In the genomic region with DNA sequence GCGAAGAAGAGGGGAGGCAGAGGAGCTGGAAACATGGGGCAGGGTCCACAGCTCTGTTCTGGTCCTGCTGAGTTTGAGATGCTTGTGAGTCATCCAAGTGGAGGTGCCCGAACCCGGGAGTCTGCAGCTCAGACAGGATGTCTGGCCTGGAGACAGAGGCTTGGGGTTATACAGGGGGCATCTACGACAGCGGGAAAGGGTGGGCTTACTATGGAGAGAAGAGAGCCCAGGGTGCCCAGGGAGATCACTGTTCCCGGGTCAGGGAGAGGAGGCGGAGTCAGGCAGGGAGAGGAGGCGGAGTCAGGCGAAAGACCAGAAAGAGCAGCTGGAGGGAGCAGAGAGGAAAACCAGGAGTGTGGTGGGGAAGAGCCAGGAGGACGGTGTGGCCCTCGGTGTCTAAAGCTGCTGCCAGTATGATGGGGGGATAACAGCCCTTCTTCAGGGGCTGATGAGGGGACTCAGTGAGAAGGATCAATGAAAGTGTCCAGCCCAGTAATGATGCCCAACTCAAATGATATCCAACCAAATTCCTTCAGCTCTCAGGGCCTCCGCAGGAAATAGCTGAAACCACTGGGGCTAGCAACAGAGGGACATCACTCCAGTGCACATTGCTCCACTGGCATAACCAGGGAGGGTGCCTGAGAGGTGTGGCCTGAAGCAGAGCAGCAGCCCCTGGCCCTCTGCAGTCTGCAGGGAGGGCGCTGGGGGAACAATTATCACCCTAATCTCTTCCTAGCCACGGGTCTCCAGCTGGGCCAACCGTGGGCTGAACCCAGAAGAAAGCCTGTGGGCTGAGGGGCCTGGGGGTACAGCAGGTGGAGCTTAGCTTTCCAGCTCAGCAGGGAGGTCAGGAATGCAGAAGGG, we compare ENCODE assay signal across 9 cellular contexts. TPM values are rescaled to one million over a fixed set of nuclear protein-coding genes. Genes with fewer than 3 reads are reported as not detected.
DNase-seq lines count a peak whose midpoint lies in the region; ATAC-seq and TF ChIP-seq lines count a peak whose summit lies in the region.
"Had no signal": no experiment of that assay in that cellular context is flagged by ENCODE, and none has a peak within 500 bp of the region (broad histone marks: within the 10 kb centered on the region; RNA-seq: fewer than 3 reads in every experiment).

No MANE protein-coding gene starts in this region.

- H3K27ac ChIP-seq in dorsolateral prefrontal cortex, result peak overlapping the region in 58 of 59 donors; percentile 15 to 100 (median 98)
- peak overlapping the region; percentile 14 for H3K27ac ChIP-seq in muscle layer of duodenum (ENCODE audit: low read length)

- peaks cover 14 to 48% of the 10 kb centered on the region in 2 donors for H3K4me1 ChIP-seq in muscle layer of duodenum (ENCODE audit: control insufficient read depth in 1 of 2, insufficient read depth in 2 of 2, low read length in 2 of 2)

- no peaks in the 10 kb centered on the region for H3K36me3 ChIP-seq in muscle layer of duodenum (ENCODE audit: control insufficient read depth in 1 of 2, insufficient read depth in 2 of 2, low read length in 2 of 2)

- no peaks in the 10 kb centered on the region for H3K9me3 ChIP-seq in muscle layer of duodenum (ENCODE audit: control insufficient read depth in 1 of 2, low read length in 2 of 2)

- intact Hi-C loops in dorsolateral prefrontal cortex (cut with DNase I), result no loop called here

- H3K27me3 ChIP-seq in dorsolateral prefrontal cortex (no peaks in the 10 kb centered on the region), muscle layer of duodenum (ENCODE audit: low read depth, low read length) (no peaks in the 10 kb centered on the region)

- H3K4me3 ChIP-seq in dorsolateral prefrontal cortex (peak overlapping the region in 2 of 59 donors; percentile 2 to 5), muscle layer of duodenum (ENCODE audit: low read depth in 1 of 2, low read length in 2 of 2) (no peak overlapping the region)

- ATAC-seq in HG03108 (IDR thresholded peaks at IDR 0.05; ENCODE audit: unreplicated experiment), result no peak

- no peak for TF ChIP-seq CTCF in dorsolateral prefrontal cortex (IDR thresholded peaks at IDR 0.05 in 54 of 56, conservative IDR thresholded peaks at IDR 0.05 in 2 of 56; ENCODE audit: low read depth in 1 of 56, partially characterized antibody in 56 of 56)

- peak; percentile 88 for DNase-seq in Daoy (ENCODE audit: low read depth)
- peak; percentile 69 for DNase-seq in NCI-H69 (lab: John Stamatoyannopoulos, UW)
- DNase-seq in dorsolateral prefrontal cortex, result peak in 3 of 10 donors; percentile 47 to 72 (median 65)
- no peak for DNase-seq in NCI-H187 (lab: John Stamatoyannopoulos, UW)
- no peak for DNase-seq in NOMO-1 treated with DMSO at 0.1 percent for 48 hours (lab: John Stamatoyannopoulos, UW; ENCODE audit: unreplicated experiment)
- no peak for DNase-seq in NK-92 (lab: John Stamatoyannopoulos, UW; ENCODE audit: unreplicated experiment)

RNA-seq across cellular contexts. Expression of a gene that starts 2.6 kb away (rescaled TPM):
- 31.0 and 49.4 TPM in 2 replicates for total RNA-seq in Daoy (2014; rRNA removed; shearing (Covaris generic))
- total RNA-seq in dorsolateral prefrontal cortex, result 100 to 1,000 TPM in 117 of 120 experiments, 10 to 100 TPM in 3; 97.2 to 228 (median 145) TPM

RNA-seq across cellular contexts. Expression of a gene that starts 9.5 kb away (rescaled TPM):
- total RNA-seq in Daoy (2014; rRNA removed; shearing (Covaris generic)), result 77.3 and 117 TPM in 2 replicates
- 10 to 100 TPM; 22.6 to 74.8 (median 38.1) TPM for total RNA-seq in dorsolateral prefrontal cortex

RNA-seq across cellular contexts. Expression of a gene that starts 11.6 kb away (rescaled TPM):
- total RNA-seq in Daoy (2014; rRNA removed; shearing (Covaris generic)), result 23.7 and 30.2 TPM in 2 replicates
- 100 to 1,000 TPM in 1 of 120 experiments, 10 to 100 TPM in 119; 35.7 to 101 (median 59.6) TPM for total RNA-seq in dorsolateral prefrontal cortex

RNA-seq across cellular contexts. Expression of a gene that starts 15.1 kb away (rescaled TPM):
- 30.9 and 34.2 TPM in 2 replicates for total RNA-seq in Daoy (2014; rRNA removed; shearing (Covaris generic))
- total RNA-seq in dorsolateral prefrontal cortex, result 10 to 100 TPM; 17.3 to 49.0 (median 28.4) TPM

RNA-seq across cellular contexts. Expression of a gene that starts 34.8 kb away (rescaled TPM):
- total RNA-seq in Daoy (2014; rRNA removed; shearing (Covaris generic)), result not detected in 2 replicates
- 10 to 100 TPM in 3 of 120 experiments, 1 to 10 TPM in 114, under 1 TPM in 3; 0.74 to 10.5 (median 4.1) TPM for total RNA-seq in dorsolateral prefrontal cortex
- total RNA-seq: kidney epithelial cell had no signal

Comparison
In these comparisons a context has a peak if more than half of its experiments do, and no peak if none do; other contexts are left out.
1. DNase-seq: peak in Daoy (single experiment) and NCI-H69 (single experiment); none in NCI-H187 (0 of 2), NOMO-1 treated with DMSO at 0.1 percent for 48 hours (single experiment) and NK-92 (single experiment).